21 cellular contexts compared by ENCODE assay signal in genomic region chr11:44879432-44879831, GRCh38.
"Had no signal": no experiment of that assay in that cellular context is flagged by ENCODE, and none has a peak within 500 bp of the region (broad histone marks: within the 10 kb centered on the region; RNA-seq: fewer than 3 reads in every experiment).

No MANE protein-coding gene starts in this region.

- H3K9me3 ChIP-seq: esophagus muscularis mucosa, gastroesophageal sphincter, heart right ventricle, left lung, lower lobe of right lung, mucosa of descending colon had no signal

- H3K27me3 ChIP-seq: esophagus muscularis mucosa, gastroesophageal sphincter, heart right ventricle had no signal

- H3K27ac ChIP-seq: coronary artery, foreskin keratinocyte, heart right ventricle, left lung, lower lobe of right lung had no signal

- DNase-seq: dermis blood vessel endothelial cell; dorsolateral prefrontal cortex; effector CD4-positive, alpha-beta T cell; effector memory CD4-positive, alpha-beta T cell; foreskin keratinocyte; heart right ventricle; hippocampal formation; left cardiac atrium; left lung; left ventricle myocardium superior; lower lobe of right lung; mesenchymal stem cell; mucosa of descending colon had no signal

- H3K4me1 ChIP-seq: foreskin keratinocyte, left lung had no signal

- ATAC-seq: foreskin keratinocyte, gastroesophageal sphincter, left cardiac atrium, left ventricle myocardium superior, mucosa of descending colon had no signal

- H3K36me3 ChIP-seq: gastroesophageal sphincter, left lung, lower lobe of right lung had no signal

- H3K4me3 ChIP-seq: coronary artery, dorsolateral prefrontal cortex, esophagus muscularis mucosa, gastroesophageal sphincter, heart right ventricle, left lung, lower lobe of right lung, mucosa of descending colon had no signal

- FAIRE-seq: colon, endothelial cell of umbilical vein, frontal cortex, islet of Langerhans, keratinocyte had no signal
